31 cellular contexts compared by ENCODE assay signal in the genomic region with DNA sequence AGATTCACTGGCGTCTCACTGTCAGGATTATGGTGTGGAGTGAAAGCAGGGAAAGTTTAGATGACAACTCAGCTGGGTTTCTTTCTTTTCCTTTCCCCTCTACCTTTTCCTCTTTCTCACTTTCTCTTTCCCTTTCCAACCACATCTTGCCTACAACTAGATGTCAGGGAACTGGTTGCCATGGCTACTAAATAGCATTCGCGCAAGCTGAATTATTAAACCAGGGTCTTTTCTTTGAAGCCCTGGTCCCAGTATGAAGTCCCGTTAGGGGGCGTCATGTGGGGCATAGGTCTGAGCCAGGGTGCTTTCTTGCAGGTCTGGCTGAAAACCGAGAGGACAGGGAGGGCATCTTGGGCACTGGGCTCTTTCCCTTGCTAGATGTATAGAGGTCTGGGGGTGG.
DNase-seq lines count a peak whose midpoint lies in the region; ATAC-seq and TF ChIP-seq lines count a peak whose summit lies in the region.
"Had no signal": no experiment of that assay in that cellular context is flagged by ENCODE, and none has a peak within 500 bp of the region (broad histone marks: within the 10 kb centered on the region; RNA-seq: fewer than 3 reads in every experiment).

No MANE protein-coding gene starts in this region.

- H3K9me3 ChIP-seq in endocrine pancreas (ENCODE audit: control insufficient read depth, low read length): no peaks in the 10 kb centered on the region
- no peaks in the 10 kb centered on the region for H3K9me3 ChIP-seq in heart right ventricle
- H3K9me3 ChIP-seq: adrenal gland, esophagus muscularis mucosa, MG63, ovary had no signal

- peak; percentile 5 for DNase-seq in activated naive CD8-positive, alpha-beta T cell treated with anti-CD3 and anti-CD28 coated beads for 36 hours
- DNase-seq in activated naive CD8-positive, alpha-beta T cell treated with anti-CD3 and anti-CD28 coated beads, Interleukin-2, amount 50 U/mL, for 24 hours: no peak
- DNase-seq in NCI-H146 (lab: John Stamatoyannopoulos, UW) (peak; percentile 25), type B pancreatic cell (ENCODE audit: extremely low spot score, unreplicated experiment) (no peak), heart right ventricle (no peak)
- DNase-seq: activated CD4-positive, alpha-beta T cell treated with anti-CD3 and anti-CD28 coated beads, Interleukin-2, amount 10 ng/mL, durations not matched to agents 24 days and 14 days; activated gamma-delta T cell treated with Interleukin-2 at 50 U/mL for 16 hours; activated T-cell treated with anti-CD3 and anti-CD28 coated beads, Interleukin-2, amount 50 U/mL, for 1 hour; adrenal gland; DMS79; foreskin keratinocyte; GDM1; KG1; MG63; NCI-H1105; NCI-H2029 treated with DMSO at 0.1 percent for 48 hours; NCI-H345; NCI-H774; ovary; substantia nigra; T1000; trophoblast cell had no signal

- no peaks in the 10 kb centered on the region for H3K4me1 ChIP-seq in endocrine pancreas (ENCODE audit: control insufficient read depth, insufficient read depth, low read length)
- peaks cover 0 to 23% (median 6%) of the 10 kb centered on the region in 9 donors for H3K4me1 ChIP-seq in heart right ventricle
- H3K4me1 ChIP-seq: adrenal gland, foreskin keratinocyte had no signal

- no peaks in the 10 kb centered on the region for H3K9me3 Mint-ChIP-seq in activated naive CD8-positive, alpha-beta T cell treated with anti-CD3 and anti-CD28 coated beads for 36 hours
- no peaks in the 10 kb centered on the region for H3K9me3 Mint-ChIP-seq in activated naive CD8-positive, alpha-beta T cell treated with anti-CD3 and anti-CD28 coated beads, Interleukin-2, amount 50 U/mL, for 24 hours
- H3K9me3 Mint-ChIP-seq in type B pancreatic cell: no peaks in the 10 kb centered on the region
- H3K9me3 Mint-ChIP-seq: activated CD4-positive, alpha-beta T cell treated with anti-CD3 and anti-CD28 coated beads, Interleukin-2, amount 10 ng/mL, durations not matched to agents 24 days and 14 days; dendritic cell treated with granulocyte-macrophage colony-stimulating factor and Interleukin-4, amounts not matched to agents 40 ng/mL and 50 ng/mL, for 4 days; natural killer cell treated with Interleukin-12 subunit alpha and Interleukin-12 subunit beta and Interleukin-15 and Interleukin-18, amount 100 ng/mL, for 72 hours; stimulated activated memory B cell treated with anti-CD40 and anti-IgM and Interleukin-4, amounts not matched to agents 10 μg/mL and 1 μg/mL and 100 μg/mL, for 72 hours had no signal

- no peak overlapping the region for H3K27ac Mint-ChIP-seq in activated naive CD8-positive, alpha-beta T cell treated with anti-CD3 and anti-CD28 coated beads for 36 hours
- no peak overlapping the region for H3K27ac Mint-ChIP-seq in activated naive CD8-positive, alpha-beta T cell treated with anti-CD3 and anti-CD28 coated beads, Interleukin-2, amount 50 U/mL, for 24 hours
- H3K27ac Mint-ChIP-seq in type B pancreatic cell: no peak overlapping the region
- H3K27ac Mint-ChIP-seq: activated CD4-positive, alpha-beta T cell treated with anti-CD3 and anti-CD28 coated beads, Interleukin-2, amount 10 ng/mL, durations not matched to agents 24 days and 14 days; dendritic cell treated with granulocyte-macrophage colony-stimulating factor and Interleukin-4, amounts not matched to agents 40 ng/mL and 50 ng/mL, for 4 days; natural killer cell treated with Interleukin-12 subunit alpha and Interleukin-12 subunit beta and Interleukin-15 and Interleukin-18, amount 100 ng/mL, for 72 hours; stimulated activated memory B cell treated with anti-CD40 and anti-IgM and Interleukin-4, amounts not matched to agents 10 μg/mL and 1 μg/mL and 100 μg/mL, for 72 hours had no signal

- H3K27me3 Mint-ChIP-seq in activated naive CD8-positive, alpha-beta T cell treated with anti-CD3 and anti-CD28 coated beads for 36 hours: peaks cover 69% of the 10 kb centered on the region
- H3K27me3 Mint-ChIP-seq in activated naive CD8-positive, alpha-beta T cell treated with anti-CD3 and anti-CD28 coated beads, Interleukin-2, amount 50 U/mL, for 24 hours: peaks cover 55% of the 10 kb centered on the region
- peaks cover 85% of the 10 kb centered on the region for H3K27me3 Mint-ChIP-seq in type B pancreatic cell

- H3K27me3 ChIP-seq in endocrine pancreas (ENCODE audit: control insufficient read depth, insufficient read depth, low read length) (no peaks in the 10 kb centered on the region), heart right ventricle (peaks cover 4 to 96% (median 83%) of the 10 kb centered on the region in 7 donors)
- H3K27me3 ChIP-seq: ovary had no signal

- ATAC-seq in activated naive CD8-positive, alpha-beta T cell treated with anti-CD3 and anti-CD28 coated beads, Interleukin-2, amount 50 U/mL, for 24 hours: no peak
- ATAC-seq in GM19351 (IDR thresholded peaks at IDR 0.05; ENCODE audit: unreplicated experiment) (no peak), HG02852 (IDR thresholded peaks at IDR 0.05; ENCODE audit: unreplicated experiment) (no peak), heart right ventricle (no peak)
- ATAC-seq: foreskin keratinocyte; stimulated activated memory B cell treated with anti-CD40 and anti-IgM and Interleukin-4, amounts not matched to agents 10 μg/mL and 1 μg/mL and 100 μg/mL, for 72 hours had no signal

- peaks cover 30% of the 10 kb centered on the region for H3K4me1 Mint-ChIP-seq in activated naive CD8-positive, alpha-beta T cell treated with anti-CD3 and anti-CD28 coated beads for 36 hours
- H3K4me1 Mint-ChIP-seq in activated naive CD8-positive, alpha-beta T cell treated with anti-CD3 and anti-CD28 coated beads, Interleukin-2, amount 50 U/mL, for 24 hours: peaks cover 23% of the 10 kb centered on the region
- H3K4me1 Mint-ChIP-seq in type B pancreatic cell (ENCODE audit: unreplicated experiment): peaks cover 11% of the 10 kb centered on the region

- H3K9ac ChIP-seq in endocrine pancreas (ENCODE audit: control insufficient read depth, insufficient read depth, low read length): no peak overlapping the region
- H3K9ac ChIP-seq: BLaER1 treated with 17β-estradiol and CSF1 and Interleukin-3, amounts not matched to agents 10 nM and 100 nM had no signal

- no peaks in the 10 kb centered on the region for H3K36me3 Mint-ChIP-seq in activated naive CD8-positive, alpha-beta T cell treated with anti-CD3 and anti-CD28 coated beads for 36 hours
- no peaks in the 10 kb centered on the region for H3K36me3 Mint-ChIP-seq in activated naive CD8-positive, alpha-beta T cell treated with anti-CD3 and anti-CD28 coated beads, Interleukin-2, amount 50 U/mL, for 24 hours (ENCODE audit: low read depth)
- no peaks in the 10 kb centered on the region for H3K36me3 Mint-ChIP-seq in type B pancreatic cell
- H3K36me3 Mint-ChIP-seq: natural killer cell treated with Interleukin-12 subunit alpha and Interleukin-12 subunit beta and Interleukin-15 and Interleukin-18, amount 100 ng/mL, for 72 hours; stimulated activated memory B cell treated with anti-CD40 and anti-IgM and Interleukin-4, amounts not matched to agents 10 μg/mL and 1 μg/mL and 100 μg/mL, for 72 hours had no signal

- peak overlapping the region; percentile 58 for H3K4me3 ChIP-seq in endocrine pancreas (ENCODE audit: control insufficient read depth, insufficient read depth, low read length)
- no peak overlapping the region for H3K4me3 ChIP-seq in heart right ventricle
- H3K4me3 ChIP-seq: adrenal gland; BLaER1 treated with 17β-estradiol and CSF1 and Interleukin-3, amounts not matched to agents 10 nM and 100 nM; esophagus muscularis mucosa; hepatocyte; MG63; ovary had no signal

- no peak overlapping the region for H3K4me3 Mint-ChIP-seq in activated naive CD8-positive, alpha-beta T cell treated with anti-CD3 and anti-CD28 coated beads for 36 hours
- H3K4me3 Mint-ChIP-seq in activated naive CD8-positive, alpha-beta T cell treated with anti-CD3 and anti-CD28 coated beads, Interleukin-2, amount 50 U/mL, for 24 hours: no peak overlapping the region
- H3K4me3 Mint-ChIP-seq in type B pancreatic cell: peak overlapping the region; percentile 36
- H3K4me3 Mint-ChIP-seq: activated CD4-positive, alpha-beta T cell treated with anti-CD3 and anti-CD28 coated beads, Interleukin-2, amount 10 ng/mL, durations not matched to agents 24 days and 14 days; dendritic cell treated with granulocyte-macrophage colony-stimulating factor and Interleukin-4, amounts not matched to agents 40 ng/mL and 50 ng/mL, for 4 days; natural killer cell treated with Interleukin-12 subunit alpha and Interleukin-12 subunit beta and Interleukin-15 and Interleukin-18, amount 100 ng/mL, for 72 hours; stimulated activated memory B cell treated with anti-CD40 and anti-IgM and Interleukin-4, amounts not matched to agents 10 μg/mL and 1 μg/mL and 100 μg/mL, for 72 hours had no signal

- H3K36me3 ChIP-seq in endocrine pancreas (ENCODE audit: control insufficient read depth, insufficient read depth, low read length) (no peaks in the 10 kb centered on the region), heart right ventricle (no peaks in the 10 kb centered on the region)
- H3K36me3 ChIP-seq: adrenal gland; BLaER1 treated with 17β-estradiol and CSF1 and Interleukin-3, amounts not matched to agents 10 nM and 100 nM; esophagus muscularis mucosa; MG63; ovary had no signal

- H3K27ac ChIP-seq in heart right ventricle: no peak overlapping the region
- H3K27ac ChIP-seq: adrenal gland; BLaER1 treated with 17β-estradiol and CSF1 and Interleukin-3, amounts not matched to agents 10 nM and 100 nM; esophagus muscularis mucosa; foreskin keratinocyte; hepatocyte; ovary had no signal

- WGBS in heart right ventricle, 2 donors: 30 to 42% methylated on average over 6 of the region's 6 CpGs

- no peak for TF ChIP-seq CTCF in type B pancreatic cell (conservative IDR thresholded peaks at IDR 0.05)
- TF ChIP-seq CTCF in heart right ventricle (IDR thresholded peaks at IDR 0.05): no peak

- intact Hi-C loops in heart right ventricle (cut with DNase I): no loop called here

Comparison
In these comparisons a context has a peak if more than half of its experiments do, and no peak if none do; other contexts are left out.
1. DNase-seq: peak in activated naive CD8-positive, alpha-beta T cell treated with anti-CD3 and anti-CD28 coated beads for 36 hours (single experiment) and NCI-H146 (single experiment); none in activated naive CD8-positive, alpha-beta T cell treated with anti-CD3 and anti-CD28 coated beads, Interleukin-2, amount 50 U/mL, for 24 hours (single experiment), type B pancreatic cell (single experiment) and heart right ventricle (0 of 2).